ENCODE assay signal across 1 cellular context in the genomic region with DNA sequence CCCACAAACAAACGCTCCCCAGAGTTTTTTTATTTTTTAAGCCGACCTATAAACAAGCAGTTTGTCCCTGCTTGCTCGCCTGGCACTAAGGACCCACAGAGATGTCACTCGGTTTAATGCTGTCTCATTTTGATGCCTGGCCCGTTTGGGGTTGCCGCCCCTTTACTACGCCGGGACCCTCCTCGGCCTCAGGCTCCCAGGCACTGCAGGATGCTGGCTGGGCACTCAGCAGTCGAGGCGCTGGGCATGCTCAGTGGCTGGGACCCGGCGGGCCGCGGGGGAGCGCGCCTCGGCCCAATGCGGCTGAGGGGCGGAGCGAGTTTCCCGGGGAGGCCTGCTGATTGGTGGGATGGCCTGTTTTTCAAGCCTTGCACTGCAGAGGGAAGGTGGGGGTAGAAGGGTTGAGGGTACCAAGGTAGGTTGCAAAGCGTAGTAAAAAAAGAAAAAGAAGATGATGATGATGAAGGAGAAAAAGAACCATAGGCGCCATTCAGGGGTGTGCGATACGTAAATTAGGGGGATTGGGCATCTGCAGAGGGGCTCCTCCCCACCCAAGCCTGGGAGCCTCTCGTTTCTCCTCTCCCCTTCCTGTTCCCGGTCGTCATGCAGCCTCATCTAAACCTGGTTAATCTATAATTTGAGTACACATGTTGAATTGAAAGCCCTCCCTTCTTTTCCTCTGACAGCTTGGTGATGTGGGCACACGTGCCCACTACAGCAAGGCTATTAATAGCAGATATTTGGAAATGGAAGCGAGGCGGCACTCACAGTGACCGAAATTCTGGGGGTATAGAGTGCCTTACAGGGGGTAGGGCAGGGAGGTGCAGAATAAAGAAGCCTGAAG.
TF ChIP-seq lines count a peak whose summit lies in the region.

No MANE protein-coding gene starts in this region.

TF ChIP-seq in GM23338, 12 proteins besides CTCF, POLR2A, EP300 and RAD21 (continued from another document):
- TF ChIP-seq ZNF462 (CRISPR knock-in tag; IDR thresholded peaks at IDR 0.05), result no peak
- TF ChIP-seq NANOG (IDR thresholded peaks at IDR 0.05; ENCODE audit: borderline replicate concordance), result no peak
